ENCODE assay signal across 8 cellular contexts in genomic region chr5:126462239-126463014, GRCh38. TPM values are rescaled to one million over a fixed set of nuclear protein-coding genes. Genes with fewer than 3 reads are reported as not detected.
DNase-seq lines count a peak whose midpoint lies in the region; ATAC-seq and TF ChIP-seq lines count a peak whose summit lies in the region.
"Had no signal": no experiment of that assay in that cellular context is flagged by ENCODE, and none has a peak within 500 bp of the region (broad histone marks: within the 10 kb centered on the region; RNA-seq: fewer than 3 reads in every experiment).

No MANE protein-coding gene starts in this region.

- H3K36me3 ChIP-seq in Peyer's patch, result peaks cover 0 to 22% (median 0%) of the 10 kb centered on the region in 3 donors

- H3K4me3 ChIP-seq in coronary artery, result no peak overlapping the region
- no peak overlapping the region for H3K4me3 ChIP-seq in Peyer's patch

- H3K27ac ChIP-seq in caudate nucleus (ENCODE audit: low read depth, low read length), result peak overlapping the region; percentile 32
- peak overlapping the region; percentile 69 for H3K27ac ChIP-seq in temporal lobe (ENCODE audit: low read depth, low read length)
- peak overlapping the region in 1 of 2 donors; percentile 14 for H3K27ac ChIP-seq in coronary artery
- H3K27ac ChIP-seq in Peyer's patch, result no peak overlapping the region

- no peaks in the 10 kb centered on the region for H3K9me3 ChIP-seq in Peyer's patch

- DNase-seq in caudate nucleus (lab: John Stamatoyannopoulos, UW) (no peak), coronary artery (ENCODE audit: low spot score) (no peak), Peyer's patch (no peak), natural killer cell (no peak)

- TF ChIP-seq CTCF in coronary artery (IDR thresholded peaks at IDR 0.05) (no peak), Peyer's patch (IDR thresholded peaks at IDR 0.05) (no peak), natural killer cell (IDR thresholded peaks at IDR 0.05) (no peak)

- ATAC-seq in GM19351 (IDR thresholded peaks at IDR 0.05; ENCODE audit: unreplicated experiment), result peak; percentile 67
- peak; percentile 79 for ATAC-seq in HG03025 (IDR thresholded peaks at IDR 0.05; ENCODE audit: low FRiP score, unreplicated experiment)
- ATAC-seq in natural killer cell, result no peak

- intact Hi-C loops in natural killer cell (cut with micrococcal nuclease), result no loop called here

- no peaks in the 10 kb centered on the region for H3K9me3 Mint-ChIP-seq in natural killer cell
- H3K9me3 Mint-ChIP-seq: T-helper 2 cell treated with Interferon-gamma antibody and Interleukin-4, amounts not matched to agents 5 μg/mL and 100 μg/mL, for 36 hours had no signal

- no peaks in the 10 kb centered on the region for H3K27me3 ChIP-seq in Peyer's patch

- H3K4me1 ChIP-seq in Peyer's patch, result no peaks in the 10 kb centered on the region

- no peak overlapping the region for H3K4me3 Mint-ChIP-seq in natural killer cell
- H3K4me3 Mint-ChIP-seq: T-helper 2 cell treated with Interferon-gamma antibody and Interleukin-4, amounts not matched to agents 5 μg/mL and 100 μg/mL, for 36 hours had no signal

- TF ChIP-seq POLR2A in Peyer's patch (IDR thresholded peaks at IDR 0.05), result no peak

- H3K4me1 Mint-ChIP-seq in natural killer cell, result peaks cover 6 to 18% of the 10 kb centered on the region in 2 donors

- no peaks in the 10 kb centered on the region for H3K36me3 Mint-ChIP-seq in natural killer cell

- H3K27me3 Mint-ChIP-seq in natural killer cell (ENCODE audit: low read depth in 2 of 2), result no peaks in the 10 kb centered on the region

- no peak overlapping the region for H3K27ac Mint-ChIP-seq in natural killer cell
- H3K27ac Mint-ChIP-seq: T-helper 2 cell treated with Interferon-gamma antibody and Interleukin-4, amounts not matched to agents 5 μg/mL and 100 μg/mL, for 36 hours had no signal

RNA-seq across cellular contexts. Expression of gene GRAMD2B, which starts 39.2 kb away (rescaled TPM):
- total RNA-seq in temporal lobe (8.6 TPM), Peyer's patch (100 to 1,000 TPM in 3 of 4 donors, 10 to 100 TPM in 1; 38.0 to 165 (median 129) TPM), natural killer cell (10 to 100 TPM in 1 of 3 donors, 1 to 10 TPM in 2; 9.2 to 15.4 (median 10.0) TPM)

Comparison
In these comparisons a context has a peak if more than half of its experiments do, and no peak if none do; other contexts are left out.
1. ATAC-seq: peak in GM19351 (single experiment) and HG03025 (single experiment); none in natural killer cell (0 of 3).
2. H3K27ac ChIP-seq: peak in caudate nucleus (single experiment) and temporal lobe (single experiment); none in Peyer's patch (0 of 4).